Comparison of ENCODE assay signal across 10 cellular contexts in the genomic region with DNA sequence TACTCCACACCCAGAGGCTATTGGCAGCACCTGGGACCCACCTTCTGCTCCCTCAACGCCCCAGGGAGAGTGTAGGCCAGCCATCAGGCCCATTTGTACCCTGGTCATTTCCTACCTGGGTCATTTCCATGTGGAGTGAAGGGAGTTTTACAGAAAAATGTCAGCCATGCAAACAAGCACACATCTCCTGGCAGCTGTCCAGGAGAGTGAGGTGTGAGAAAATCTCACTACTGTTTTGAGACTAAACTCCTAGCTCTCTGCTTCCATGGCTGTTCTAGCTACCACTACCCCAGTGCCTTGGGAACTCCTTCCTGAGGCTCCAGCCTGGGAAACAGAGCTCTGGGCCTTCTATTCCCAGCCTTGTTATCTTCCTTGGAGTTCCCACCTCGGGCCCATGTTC. TPM values are rescaled to one million over a fixed set of nuclear protein-coding genes. Genes with fewer than 3 reads are reported as not detected.
DNase-seq lines count a peak whose midpoint lies in the region; ATAC-seq and TF ChIP-seq lines count a peak whose summit lies in the region.
"Had no signal": no experiment of that assay in that cellular context is flagged by ENCODE, and none has a peak within 500 bp of the region (broad histone marks: within the 10 kb centered on the region; RNA-seq: fewer than 3 reads in every experiment).

No MANE protein-coding gene starts in this region.

- TF ChIP-seq CTCF in RWPE2 (IDR thresholded peaks at IDR 0.05; ENCODE audit: poor library complexity, severe bottlenecking), result no peak

- DNase-seq in COLO668 (lab: John Stamatoyannopoulos, UW; ENCODE audit: unreplicated experiment) (peak; percentile 27), RWPE2 (ENCODE audit: low spot score) (peak; percentile 11), CD1c-positive myeloid dendritic cell (ENCODE audit: extremely low spot score) (no peak), NCI-H1105 (lab: John Stamatoyannopoulos, UW) (no peak), HuH-7.5 (ENCODE audit: low spot score) (no peak), NCI-H446 (lab: John Stamatoyannopoulos, UW) (no peak)
- DNase-seq in naive thymus-derived CD4-positive, alpha-beta T cell, result peak in 1 of 9 donors; percentile 19
- DNase-seq: naive B cell had no signal

- ATAC-seq in GM19395 (IDR thresholded peaks at IDR 0.05; ENCODE audit: unreplicated experiment), result peak; percentile 57
- no peak for ATAC-seq in RWPE2 (ENCODE audit: low read depth)
- ATAC-seq in naive thymus-derived CD4-positive, alpha-beta T cell, result no peak

- H3K4me3 ChIP-seq in RWPE2 (ENCODE audit: severe bottlenecking), result no peak overlapping the region
- H3K4me3 ChIP-seq in naive thymus-derived CD4-positive, alpha-beta T cell (ENCODE audit: low read length), result no peak overlapping the region

- H3K9me3 ChIP-seq in RWPE2 (ENCODE audit: severe bottlenecking), result no peaks in the 10 kb centered on the region
- no peaks in the 10 kb centered on the region for H3K9me3 ChIP-seq in naive thymus-derived CD4-positive, alpha-beta T cell (ENCODE audit: control insufficient read depth in 2 of 3, low read length in 3 of 3)

- POLR2A ChIA-PET in naive thymus-derived CD4-positive, alpha-beta T cell (lab: Charles Lee), result interaction anchor here (0.7 to 1.3 kb wide), 2 partner anchors 21 to 145 kb away, joined by 3 read pairs; no protein-coding TSS in a partner anchor

- H3K4me1 Mint-ChIP-seq in naive thymus-derived CD4-positive, alpha-beta T cell, result peaks cover 44 to 56% (median 49%) of the 10 kb centered on the region in 7 donors

- no peaks in the 10 kb centered on the region for H3K9me3 Mint-ChIP-seq in naive thymus-derived CD4-positive, alpha-beta T cell
- H3K9me3 Mint-ChIP-seq: naive B cell had no signal

- H3K36me3 ChIP-seq in RWPE2 (ENCODE audit: low read depth), result no peaks in the 10 kb centered on the region
- H3K36me3 ChIP-seq in naive thymus-derived CD4-positive, alpha-beta T cell (ENCODE audit: control insufficient read depth in 2 of 3, insufficient read depth in 3 of 3, low read length in 3 of 3), result no peaks in the 10 kb centered on the region

- H3K27me3 ChIP-seq in RWPE2 (ENCODE audit: insufficient read depth, poor library complexity, severe bottlenecking), result no peaks in the 10 kb centered on the region
- no peaks in the 10 kb centered on the region for H3K27me3 ChIP-seq in naive thymus-derived CD4-positive, alpha-beta T cell (ENCODE audit: control insufficient read depth in 2 of 2, insufficient read depth in 2 of 2, low read length in 2 of 2)

- peak overlapping the region in 6 of 9 donors; percentile 25 to 90 (median 60) for H3K27ac Mint-ChIP-seq in naive thymus-derived CD4-positive, alpha-beta T cell

- H3K27ac ChIP-seq in RWPE2 (ENCODE audit: poor library complexity, severe bottlenecking), result no peak overlapping the region
- no peak overlapping the region for H3K27ac ChIP-seq in naive thymus-derived CD4-positive, alpha-beta T cell (ENCODE audit: low read depth, low read length)

- no peaks in the 10 kb centered on the region for H3K36me3 Mint-ChIP-seq in naive thymus-derived CD4-positive, alpha-beta T cell
- H3K36me3 Mint-ChIP-seq: naive B cell had no signal

- peaks cover 7% of the 10 kb centered on the region for H3K4me1 ChIP-seq in RWPE2 (ENCODE audit: insufficient read depth, poor library complexity, severe bottlenecking)
- peaks cover 32 to 40% of the 10 kb centered on the region in 2 donors for H3K4me1 ChIP-seq in naive thymus-derived CD4-positive, alpha-beta T cell (ENCODE audit: control insufficient read depth in 2 of 2, insufficient read depth in 2 of 2, low read length in 2 of 2)

- intact Hi-C loops in naive thymus-derived CD4-positive, alpha-beta T cell (cut with micrococcal nuclease), result no loop called here

- peaks cover 0 to 6% (median 0%) of the 10 kb centered on the region in 5 donors for H3K27me3 Mint-ChIP-seq in naive thymus-derived CD4-positive, alpha-beta T cell

- H3K4me3 Mint-ChIP-seq in naive thymus-derived CD4-positive, alpha-beta T cell, result peak overlapping the region in 3 of 10 donors; percentile 32 to 55 (median 51)
- H3K4me3 Mint-ChIP-seq: naive B cell had no signal

- CTCF ChIA-PET in naive thymus-derived CD4-positive, alpha-beta T cell (lab: Charles Lee), result interaction anchor here (1.1 to 3.2 kb wide), 4 partner anchors 15 to 124 kb away, joined by 3 to 18 read pairs (median 4); no protein-coding TSS in a partner anchor

RNA-seq across cellular contexts. Expression of a gene that starts 2.8 kb away (rescaled TPM):
- total RNA-seq in naive thymus-derived CD4-positive, alpha-beta T cell, result 1 to 10 TPM; 2.4 to 4.1 (median 3.1) TPM
- under 1 TPM; 0.47 to 0.66 TPM for polyA plus RNA-seq in naive thymus-derived CD4-positive, alpha-beta T cell
- total RNA-seq: G401 had no signal

RNA-seq across cellular contexts. Expression of a gene that starts 54.2 kb away (rescaled TPM):
- total RNA-seq in naive thymus-derived CD4-positive, alpha-beta T cell, result 100 to 1,000 TPM; 154 to 300 (median 184) TPM
- polyA plus RNA-seq in naive thymus-derived CD4-positive, alpha-beta T cell, result 100 to 1,000 TPM in 1 of 2 donors, 10 to 100 TPM in 1; 85.2 to 163 TPM
- total RNA-seq: G401 had no signal

RNA-seq across cellular contexts. Expression of a gene that starts 55.5 kb away (rescaled TPM):
- total RNA-seq in naive thymus-derived CD4-positive, alpha-beta T cell, result 1 to 10 TPM in 1 of 5 experiments, under 1 TPM in 2, not detected in 2; 0.10 to 5.4 (median 0.98) TPM
- not detected for polyA plus RNA-seq in naive thymus-derived CD4-positive, alpha-beta T cell
- total RNA-seq: G401 had no signal

Comparison
In these comparisons a context has a peak if more than half of its experiments do, and no peak if none do; other contexts are left out.
1. DNase-seq: peak in COLO668 (single experiment) and RWPE2 (single experiment); none in CD1c-positive myeloid dendritic cell (single experiment), NCI-H1105 (single experiment), HuH-7.5 (single experiment) and NCI-H446 (0 of 2).